In genomic region chr11:59429924-59430516, GRCh38 we compare ENCODE assay signal across 8 cellular contexts. TPM values are rescaled to one million over a fixed set of nuclear protein-coding genes. Genes with fewer than 3 reads are reported as not detected.
A peak's percentile ranks its signal among the peaks of the same experiment; 100 is the strongest.
DNase-seq lines count a peak whose midpoint lies in the region; ATAC-seq and TF ChIP-seq lines count a peak whose summit lies in the region.

No MANE protein-coding gene starts in this region.

- WGBS in adrenal gland, 4 donors: 59 to 63% (median 62%) methylated on average over 4 of the region's 4 CpGs

- no peak for TF ChIP-seq POLR2A in adrenal gland (IDR thresholded peaks at IDR 0.05)

- H3K36me3 ChIP-seq in adrenal gland (replicated peaks in 1 of 2): no peaks in the 10 kb centered on the region
- H3K36me3 ChIP-seq in tibial artery: no peaks in the 10 kb centered on the region
- no peaks in the 10 kb centered on the region for H3K36me3 ChIP-seq in MG63

- peak; percentile 13 for DNase-seq in DMS114 treated with DMSO at 0.1 percent for 48 hours (lab: John Stamatoyannopoulos, UW; ENCODE audit: unreplicated experiment)
- peak; percentile 10 for DNase-seq in NCI-H774 (lab: John Stamatoyannopoulos, UW)
- DNase-seq in adrenal gland: peak in 5 of 7 donors; percentile 14 to 35 (median 20)
- DNase-seq in kidney glomerular epithelial cell (lab: John Stamatoyannopoulos, UW): peak; percentile 28
- no peak for DNase-seq in tibial artery
- DNase-seq in MG63: no peak

- intact Hi-C loops in adrenal gland (cut with DNase I) (loop anchor here in 1 of 2 donors (10.0 kb wide), 1 partner anchor 255 kb away; the partner anchor contains the start of gene DTX4), tibial artery (cut with DNase I; ENCODE audit: low total_unique reads) (no loop called here)

- TF ChIP-seq CTCF in adrenal gland (IDR thresholded peaks at IDR 0.05): peak; percentile 51 to 71 (median 68)
- TF ChIP-seq CTCF in tibial artery (IDR thresholded peaks at IDR 0.05): peak; percentile 29 to 41

- H3K4me3 ChIP-seq in adrenal gland (no peak overlapping the region), tibial artery (no peak overlapping the region), MG63 (no peak overlapping the region)

- no peaks in the 10 kb centered on the region for H3K9me3 ChIP-seq in adrenal gland (replicated peaks in 1 of 3)
- H3K9me3 ChIP-seq in tibial artery: no peaks in the 10 kb centered on the region
- H3K9me3 ChIP-seq in MG63: no peaks in the 10 kb centered on the region

- ATAC-seq in GM18867 (IDR thresholded peaks at IDR 0.05; ENCODE audit: unreplicated experiment): peak; percentile 82
- peak; percentile 90 for ATAC-seq in HG03354 (IDR thresholded peaks at IDR 0.05; ENCODE audit: poor library complexity, severe bottlenecking, unreplicated experiment)

- H3K4me1 ChIP-seq in adrenal gland (replicated peaks in 1 of 2): no peaks in the 10 kb centered on the region
- no peaks in the 10 kb centered on the region for H3K4me1 ChIP-seq in tibial artery

- H3K27me3 ChIP-seq in adrenal gland (no peaks in the 10 kb centered on the region), tibial artery (no peaks in the 10 kb centered on the region), MG63 (no peaks in the 10 kb centered on the region)

- no peak overlapping the region for H3K27ac ChIP-seq in adrenal gland
- no peak overlapping the region for H3K27ac ChIP-seq in tibial artery

RNA-seq across cellular contexts. Expression of gene OR5A2, which starts 3.8 kb away (rescaled TPM):
- total RNA-seq in adrenal gland: not detected
- not detected for polyA plus RNA-seq in adrenal gland
- total RNA-seq in MG63 (2014; rRNA removed; shearing (Covaris generic); ENCODE audit: low replicate concordance): not detected in 2 replicates

RNA-seq across cellular contexts. Expression of gene OR5A1, which starts 6.2 kb away (rescaled TPM):
- not detected for total RNA-seq in adrenal gland
- polyA plus RNA-seq in adrenal gland: not detected
- total RNA-seq in MG63 (2014; rRNA removed; shearing (Covaris generic); ENCODE audit: low replicate concordance): not detected in 2 replicates

RNA-seq across cellular contexts. Expression of gene OR4D6, which starts 26.7 kb away (rescaled TPM):
- total RNA-seq in adrenal gland: not detected
- polyA plus RNA-seq in adrenal gland: not detected
- total RNA-seq in MG63 (2014; rRNA removed; shearing (Covaris generic); ENCODE audit: low replicate concordance): not detected in 2 replicates

RNA-seq across cellular contexts. Expression of gene OR4D10, which starts 43.1 kb away (rescaled TPM):
- not detected for total RNA-seq in adrenal gland
- not detected for polyA plus RNA-seq in adrenal gland
- not detected in 2 replicates for total RNA-seq in MG63 (2014; rRNA removed; shearing (Covaris generic); ENCODE audit: low replicate concordance)

Comparison
In these comparisons a context has a peak if more than half of its experiments do, and no peak if none do; other contexts are left out.
1. DNase-seq: peak in DMS114 treated with DMSO at 0.1 percent for 48 hours (single experiment), NCI-H774 (single experiment), adrenal gland (5 of 7) and kidney glomerular epithelial cell (single experiment); none in tibial artery (0 of 2) and MG63 (single experiment).